ENCODE assay signal across 19 cellular contexts in genomic region chr3:115660646-115661442, GRCh38. TPM values are rescaled to one million over a fixed set of nuclear protein-coding genes. Genes with fewer than 3 reads are reported as not detected.
DNase-seq lines count a peak whose midpoint lies in the region; ATAC-seq and TF ChIP-seq lines count a peak whose summit lies in the region.
"Had no signal": no experiment of that assay in that cellular context is flagged by ENCODE, and none has a peak within 500 bp of the region (broad histone marks: within the 10 kb centered on the region; RNA-seq: fewer than 3 reads in every experiment).

No MANE protein-coding gene starts in this region.

- H4K8ac ChIP-seq in neuronal stem cell (ENCODE audit: low read depth, low read length) = no peak overlapping the region

- no peak for DNase-seq in CD4-positive, alpha-beta T cell
- peak; percentile 42 for DNase-seq in NCI-H2171 (lab: John Stamatoyannopoulos, UW)
- peak; percentile 27 for DNase-seq in fibroblast of the aortic adventitia (ENCODE audit: low read depth)
- no peak for DNase-seq in neuronal stem cell (ENCODE audit: low spot score)
- no peak for DNase-seq in epidermal melanocyte (ENCODE audit: insufficient read length, low spot score)
- DNase-seq in T-helper 1 cell = no peak
- DNase-seq: activated CD4-positive, alpha-beta T cell treated with anti-CD3 and anti-CD28 coated beads for 1 hour; activated T-cell treated with anti-CD3 and anti-CD28 coated beads, Interleukin-2, amount 50 U/mL, for 48 hours; BE2C; endodermal cell; GDM1; KG1; NCI-H2081 treated with DMSO at 0.1 percent for 48 hours; stimulated activated naive CD4-positive, alpha-beta T cell; SW 1271 had no signal

- no peak overlapping the region for H2BK15ac ChIP-seq in neuronal stem cell (ENCODE audit: low read length)

- no peak overlapping the region for H3K18ac ChIP-seq in neuronal stem cell (ENCODE audit: low read length)

- peak overlapping the region; percentile 96 for H3K27ac Mint-ChIP-seq in CD4-positive, alpha-beta T cell
- H3K27ac Mint-ChIP-seq: endodermal cell had no signal

- CTCF ChIA-PET in CD4-positive, alpha-beta T cell (lab: Charles Lee) = interaction anchor here (0.6 to 1.3 kb wide), 2 partner anchors 32 to 830 kb away, joined by 3 to 5 read pairs; no protein-coding TSS in a partner anchor

- no peak overlapping the region for H3K14ac ChIP-seq in neuronal stem cell (ENCODE audit: low read length)

- no peaks in the 10 kb centered on the region for H3K36me3 Mint-ChIP-seq in CD4-positive, alpha-beta T cell (ENCODE audit: low read depth)

- intact Hi-C loops in CD4-positive, alpha-beta T cell (cut with DNase I, micrococcal nuclease) = no loop called here

- peak overlapping the region; percentile 36 for H2AFZ ChIP-seq in neuronal stem cell (ENCODE audit: low read length)

- no peaks in the 10 kb centered on the region for H3K36me3 ChIP-seq in neuronal stem cell (replicated peaks in 1 of 2; ENCODE audit: control insufficient read depth in 2 of 2, insufficient read depth in 2 of 2, low read length in 2 of 2)
- H3K36me3 ChIP-seq: BE2C had no signal

- no peak overlapping the region for H3K4ac ChIP-seq in neuronal stem cell (ENCODE audit: low read length)

- H3K9me3 ChIP-seq in CD4-positive, alpha-beta T cell (ENCODE audit: control insufficient read depth, low read length) = no peaks in the 10 kb centered on the region
- no peaks in the 10 kb centered on the region for H3K9me3 ChIP-seq in neuronal stem cell (replicated peaks in 1 of 2; ENCODE audit: control insufficient read depth in 2 of 2, insufficient read depth in 1 of 2, low read depth in 1 of 2, low read length in 2 of 2)
- H3K9me3 ChIP-seq: BE2C had no signal

- POLR2A ChIA-PET in CD4-positive, alpha-beta T cell (lab: Charles Lee) = interaction anchor here (0.8 kb wide), 1 partner anchor 99 kb away, joined by 3 read pairs; no protein-coding TSS in a partner anchor

- H3K4me1 ChIP-seq in neuronal stem cell (ENCODE audit: control insufficient read depth in 2 of 2, insufficient read depth in 1 of 2, low read depth in 1 of 2, low read length in 2 of 2) = peaks cover 15 to 33% of the 10 kb centered on the region in 2 donors

- peaks cover 30% of the 10 kb centered on the region for H3K4me1 Mint-ChIP-seq in CD4-positive, alpha-beta T cell (ENCODE audit: low read depth)

- no CpG with 5 or more reads among the region's 5 CpGs for WGBS in neuronal stem cell (ENCODE audit: extremely low coverage in 2 of 2, insufficient read length in 2 of 2, insufficient replicate concordance in 1 of 2), 2 donors

- H3K9me3 Mint-ChIP-seq in CD4-positive, alpha-beta T cell = no peaks in the 10 kb centered on the region
- H3K9me3 Mint-ChIP-seq: endodermal cell had no signal

- H2BK120ac ChIP-seq in neuronal stem cell (ENCODE audit: low read depth, low read length) = no peak overlapping the region

- H3K27me3 ChIP-seq in CD4-positive, alpha-beta T cell (ENCODE audit: control insufficient read depth, insufficient read depth, low read length) = no peaks in the 10 kb centered on the region
- no peaks in the 10 kb centered on the region for H3K27me3 ChIP-seq in neuronal stem cell (ENCODE audit: control insufficient read depth in 3 of 3, insufficient read depth in 3 of 3, low read depth in 1 of 3, low read length in 3 of 3)
- H3K27me3 ChIP-seq: BE2C had no signal

- ATAC-seq in CD4-positive, alpha-beta T cell (ENCODE audit: poor library complexity) = no peak
- ATAC-seq in GM21447 (IDR thresholded peaks at IDR 0.05; ENCODE audit: unreplicated experiment) (no peak), HG02970 (IDR thresholded peaks at IDR 0.05; ENCODE audit: low FRiP score, unreplicated experiment) (no peak)

- no peak overlapping the region for H2BK5ac ChIP-seq in neuronal stem cell (ENCODE audit: low read length)

- no peak overlapping the region for H3K27ac ChIP-seq in CD4-positive, alpha-beta T cell (ENCODE audit: low read depth, low read length)
- H3K27ac ChIP-seq in neuronal stem cell (replicated peaks; ENCODE audit: low read length) = peak overlapping the region; percentile 15

- H3K27me3 Mint-ChIP-seq in CD4-positive, alpha-beta T cell = no peaks in the 10 kb centered on the region

- H3K4me3 ChIP-seq in fibroblast of the aortic adventitia (ENCODE audit: low read depth, low read length) (no peak overlapping the region), neuronal stem cell (ENCODE audit: low read length in 2 of 2) (no peak overlapping the region)

- TF ChIP-seq CTCF in CD4-positive, alpha-beta T cell (IDR thresholded peaks at IDR 0.05) = no peak
- TF ChIP-seq CTCF in fibroblast of the aortic adventitia (IDR thresholded peaks at IDR 0.05; ENCODE audit: insufficient read depth, low read length) = no peak

- H2BK12ac ChIP-seq in neuronal stem cell (ENCODE audit: low read length) = no peak overlapping the region

- no peak overlapping the region for H4K91ac ChIP-seq in neuronal stem cell (ENCODE audit: low read depth, low read length, poor library complexity)

- H3K23ac ChIP-seq in neuronal stem cell (ENCODE audit: low read depth, low read length, poor library complexity) = no peak overlapping the region

- no peak overlapping the region for H2AK5ac ChIP-seq in neuronal stem cell (ENCODE audit: low read depth, low read length)

- no peaks in the 10 kb centered on the region for H3K79me1 ChIP-seq in neuronal stem cell (ENCODE audit: low read depth, low read length)

- H3K4me2 ChIP-seq in neuronal stem cell (ENCODE audit: insufficient read depth, low read length, poor library complexity, severe bottlenecking) = no peak overlapping the region

- H3K9ac ChIP-seq in neuronal stem cell (ENCODE audit: low read depth, low read length, poor library complexity) = no peak overlapping the region

- H3K4me3 Mint-ChIP-seq in CD4-positive, alpha-beta T cell = peak overlapping the region; percentile 54
- H3K4me3 Mint-ChIP-seq: endodermal cell had no signal

RNA-seq across cellular contexts. Expression of gene GAP43, which starts 37.5 kb away (rescaled TPM):
- total RNA-seq in CD4-positive, alpha-beta T cell = not detected
- total RNA-seq in fibroblast of the aortic adventitia (ENCODE audit: low replicate concordance) = 3.4 and 16.4 TPM in 2 replicates
- polyA plus RNA-seq in neuronal stem cell (2013, experiment 1 of 2) = 5.2 TPM
- 5.1 TPM for polyA plus RNA-seq in neuronal stem cell (2013, experiment 2 of 2)
- total RNA-seq: liver, pulmonary artery endothelial cell had no signal

Comparison
In these comparisons a context has a peak if more than half of its experiments do, and no peak if none do; other contexts are left out.
1. DNase-seq: peak in NCI-H2171 (single experiment) and fibroblast of the aortic adventitia (single experiment); none in CD4-positive, alpha-beta T cell (0 of 10), neuronal stem cell (single experiment), epidermal melanocyte (single experiment) and T-helper 1 cell (0 of 5).